ENCODE assay signal across 20 cellular contexts in the genomic region with DNA sequence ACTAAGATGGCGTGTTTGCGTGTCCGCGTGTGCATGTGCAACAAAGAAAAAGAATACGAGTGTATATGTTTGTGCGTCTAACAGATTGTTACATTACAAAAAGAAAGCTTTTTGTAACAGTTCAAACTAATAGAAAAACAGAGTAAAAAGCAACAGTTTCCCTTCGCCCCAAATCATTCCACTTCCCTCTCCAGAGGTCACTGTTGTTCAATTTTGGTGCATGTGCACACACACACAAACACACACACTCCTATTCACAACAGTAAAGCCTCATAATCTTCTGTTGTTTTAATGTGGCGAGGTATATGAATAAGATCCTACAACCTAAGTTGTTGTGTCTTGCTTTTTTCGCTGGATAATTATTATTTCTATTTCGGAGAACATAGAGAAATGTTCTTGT.
DNase-seq lines count a peak whose midpoint lies in the region; ATAC-seq and TF ChIP-seq lines count a peak whose summit lies in the region.
"Had no signal": no experiment of that assay in that cellular context is flagged by ENCODE, and none has a peak within 500 bp of the region (broad histone marks: within the 10 kb centered on the region; RNA-seq: fewer than 3 reads in every experiment).

No MANE protein-coding gene starts in this region.

- in situ Hi-C loops in SK-MEL-5 (cut with HindIII; ENCODE audit: low pct_unique_long_range_greater_than_20kb, low sequenced_read_pairs): no loop called here

- H3K27me3 Mint-ChIP-seq in GM23338 (ENCODE audit: insufficient read depth, low read depth, poor library complexity) (peaks cover 3% of the 10 kb centered on the region), endodermal cell (ENCODE audit: insufficient read depth) (no peaks in the 10 kb centered on the region), immature natural killer cell (ENCODE audit: low read depth in 3 of 3) (no peaks in the 10 kb centered on the region)
- H3K27me3 Mint-ChIP-seq in activated CD8-positive, alpha-beta T cell treated with anti-CD3 and anti-CD28 coated beads, Interleukin-2, amount 10 ng/mL, durations not matched to agents 7 days and 5 days (ENCODE audit: low read depth): no peaks in the 10 kb centered on the region
- H3K27me3 Mint-ChIP-seq: CD4-positive, CD25-positive, alpha-beta regulatory T cell; CD8-positive, alpha-beta memory T cell; IgD-negative memory B cell had no signal

- H3K27ac Mint-ChIP-seq in GM23338 (no peak overlapping the region), endodermal cell (no peak overlapping the region), immature natural killer cell (no peak overlapping the region)
- H3K27ac Mint-ChIP-seq in activated CD8-positive, alpha-beta T cell treated with anti-CD3 and anti-CD28 coated beads, Interleukin-2, amount 10 ng/mL, durations not matched to agents 7 days and 5 days: no peak overlapping the region
- H3K27ac Mint-ChIP-seq: CD4-positive, CD25-positive, alpha-beta regulatory T cell; CD8-positive, alpha-beta memory T cell; IgD-negative memory B cell had no signal

- H3K4me3 ChIP-seq in DND-41 (ENCODE audit: low read depth in 1 of 2, low read length in 2 of 2): no peak overlapping the region
- H3K4me3 ChIP-seq in GM23338: no peak overlapping the region
- H3K4me3 ChIP-seq in endodermal cell (ENCODE audit: low read length): no peak overlapping the region

- H3K9me3 ChIP-seq in DND-41 (ENCODE audit: insufficient read depth, low read length, severe bottlenecking): no peaks in the 10 kb centered on the region
- H3K9me3 ChIP-seq in endodermal cell (ENCODE audit: control insufficient read depth, low read length): no peaks in the 10 kb centered on the region
- H3K9me3 ChIP-seq: BE2C had no signal

- no peaks in the 10 kb centered on the region for H4K20me1 ChIP-seq in DND-41 (ENCODE audit: insufficient read depth, low read length)
- H4K20me1 ChIP-seq in GM23338 (replicated peaks; ENCODE audit: insufficient read depth): no peaks in the 10 kb centered on the region

- CTCF ChIA-PET in activated CD8-positive, alpha-beta T cell treated with anti-CD3 and anti-CD28 coated beads, Interleukin-2, amount 10 ng/mL, durations not matched to agents 7 days and 5 days (lab: Charles Lee): no interaction called here

- H2AFZ ChIP-seq in DND-41 (ENCODE audit: low read depth, low read length): no peak overlapping the region
- H2AFZ ChIP-seq in GM23338: peak overlapping the region; percentile 53; the same call in 1 of the 2 replicates

- no peak for ATAC-seq in DND-41 (ENCODE audit: insufficient read depth, low read depth)
- ATAC-seq in GM23338: no peak
- no peak for ATAC-seq in GM21515 (IDR thresholded peaks at IDR 0.05; ENCODE audit: unreplicated experiment)
- ATAC-seq in activated CD8-positive, alpha-beta T cell treated with anti-CD3 and anti-CD28 coated beads, Interleukin-2, amount 10 ng/mL, durations not matched to agents 7 days and 5 days: no peak

- no peak overlapping the region for H3K4me3 Mint-ChIP-seq in GM23338
- no peak overlapping the region for H3K4me3 Mint-ChIP-seq in endodermal cell
- H3K4me3 Mint-ChIP-seq in immature natural killer cell: no peak overlapping the region
- no peak overlapping the region for H3K4me3 Mint-ChIP-seq in activated CD8-positive, alpha-beta T cell treated with anti-CD3 and anti-CD28 coated beads, Interleukin-2, amount 10 ng/mL, durations not matched to agents 7 days and 5 days
- H3K4me3 Mint-ChIP-seq: CD4-positive, CD25-positive, alpha-beta regulatory T cell; CD8-positive, alpha-beta memory T cell; IgD-negative memory B cell had no signal

- H3K27me3 ChIP-seq in DND-41 (ENCODE audit: insufficient read depth, low read length, poor library complexity): no peaks in the 10 kb centered on the region
- H3K27me3 ChIP-seq in GM23338 (ENCODE audit: insufficient read depth): no peaks in the 10 kb centered on the region
- H3K27me3 ChIP-seq in endodermal cell (ENCODE audit: control insufficient read depth, insufficient read depth, low read length, poor library complexity, severe bottlenecking): no peaks in the 10 kb centered on the region
- H3K27me3 ChIP-seq: BE2C had no signal

- DNase-seq in DND-41 (no peak), GM23338 (ENCODE audit: low spot score) (no peak), SK-MEL-5 (ENCODE audit: low read depth, low spot score) (peak; percentile 8), endodermal cell (no peak), immature natural killer cell (no peak), NCI-H1436 treated with DMSO at 0.1 percent for 48 hours (lab: John Stamatoyannopoulos, UW) (no peak)
- DNase-seq in activated CD8-positive, alpha-beta T cell treated with anti-CD3 and anti-CD28 coated beads, Interleukin-2, amount 10 ng/mL, durations not matched to agents 7 days and 5 days: no peak
- DNase-seq: ACHN; BE2C; C1 segment of cervical spinal cord; CD4-positive, CD25-positive, alpha-beta regulatory T cell; CD8-positive, alpha-beta memory T cell; COR-L47; DMS 273 treated with DMSO at 0.1 percent for 48 hours; DMS79; GF-D8; HCEC 1CT; KBM-7 had no signal

- H3K9me3 Mint-ChIP-seq in GM23338: no peaks in the 10 kb centered on the region
- no peaks in the 10 kb centered on the region for H3K9me3 Mint-ChIP-seq in endodermal cell
- peaks cover 0 to 16% (median 0%) of the 10 kb centered on the region in 6 donors for H3K9me3 Mint-ChIP-seq in immature natural killer cell
- H3K9me3 Mint-ChIP-seq in activated CD8-positive, alpha-beta T cell treated with anti-CD3 and anti-CD28 coated beads, Interleukin-2, amount 10 ng/mL, durations not matched to agents 7 days and 5 days (ENCODE audit: insufficient read depth): no peaks in the 10 kb centered on the region

- TF ChIP-seq CTCF in DND-41 (IDR thresholded peaks at IDR 0.05; ENCODE audit: borderline replicate concordance, extremely low read depth, low read length, poor library complexity, severe bottlenecking) (peak; percentile 43), GM23338 (conservative IDR thresholded peaks at IDR 0.05; ENCODE audit: low read depth in 2 of 2) (peak in 1 of 2 experiments; percentile 38; a peak in 2 of 4 replicates), endodermal cell (conservative IDR thresholded peaks at IDR 0.05) (peak; percentile 26)

- no peak overlapping the region for H3K27ac ChIP-seq in DND-41 (ENCODE audit: low read length)
- no peak overlapping the region for H3K27ac ChIP-seq in GM23338 (ENCODE audit: low read depth)
- H3K27ac ChIP-seq in endodermal cell (ENCODE audit: low read depth, low read length): no peak overlapping the region

- no peaks in the 10 kb centered on the region for H3K9me2 ChIP-seq in GM23338 (ENCODE audit: insufficient read depth)

- POLR2A ChIA-PET in activated CD8-positive, alpha-beta T cell treated with anti-CD3 and anti-CD28 coated beads, Interleukin-2, amount 10 ng/mL, durations not matched to agents 7 days and 5 days (lab: Charles Lee): no interaction called here

- H3K4me1 ChIP-seq in DND-41 (ENCODE audit: insufficient read depth, low read length) (no peaks in the 10 kb centered on the region), GM23338 (ENCODE audit: insufficient read depth) (peaks cover 4% of the 10 kb centered on the region; the same call in 1 of the 2 replicates), endodermal cell (ENCODE audit: control insufficient read depth, insufficient read depth, low read length) (peaks cover 1% of the 10 kb centered on the region)

- H3K4me2 ChIP-seq in DND-41 (ENCODE audit: insufficient read depth, low read length): no peak overlapping the region
- no peak overlapping the region for H3K4me2 ChIP-seq in GM23338

- 88% methylated on average over 5 to 8 of the region's 10 CpGs for WGBS in endodermal cell (ENCODE audit: insufficient coverage in 1 of 2, insufficient read length in 1 of 2), 2 experiments

- H3K36me3 Mint-ChIP-seq in GM23338 (ENCODE audit: low read depth) (no peaks in the 10 kb centered on the region), endodermal cell (ENCODE audit: low read depth) (no peaks in the 10 kb centered on the region), immature natural killer cell (no peaks in the 10 kb centered on the region)
- H3K36me3 Mint-ChIP-seq in activated CD8-positive, alpha-beta T cell treated with anti-CD3 and anti-CD28 coated beads, Interleukin-2, amount 10 ng/mL, durations not matched to agents 7 days and 5 days (ENCODE audit: low read depth): no peaks in the 10 kb centered on the region
- H3K36me3 Mint-ChIP-seq: CD4-positive, CD25-positive, alpha-beta regulatory T cell; CD8-positive, alpha-beta memory T cell; IgD-negative memory B cell had no signal

- peaks cover 10% of the 10 kb centered on the region; the same call in 2 of the 3 replicates for H3K4me1 Mint-ChIP-seq in GM23338
- H3K4me1 Mint-ChIP-seq in endodermal cell: peaks cover under 1% of the 10 kb centered on the region
- no peaks in the 10 kb centered on the region for H3K4me1 Mint-ChIP-seq in immature natural killer cell
- H3K4me1 Mint-ChIP-seq in activated CD8-positive, alpha-beta T cell treated with anti-CD3 and anti-CD28 coated beads, Interleukin-2, amount 10 ng/mL, durations not matched to agents 7 days and 5 days (ENCODE audit: low read depth): no peaks in the 10 kb centered on the region
- H3K4me1 Mint-ChIP-seq: CD8-positive, alpha-beta memory T cell; IgD-negative memory B cell had no signal

- H3K9ac ChIP-seq in DND-41 (ENCODE audit: low read depth, low read length) (no peak overlapping the region), endodermal cell (ENCODE audit: extremely low read depth, low read length, poor library complexity, severe bottlenecking) (no peak overlapping the region)

- H3K36me3 ChIP-seq in DND-41 (ENCODE audit: insufficient read depth, low read length) (no peaks in the 10 kb centered on the region), GM23338 (ENCODE audit: insufficient read depth) (no peaks in the 10 kb centered on the region), endodermal cell (ENCODE audit: control insufficient read depth, insufficient read depth, low read length) (no peaks in the 10 kb centered on the region)
- H3K36me3 ChIP-seq: BE2C had no signal

- H3F3A ChIP-seq in GM23338 (replicated peaks; ENCODE audit: low read depth): no peaks in the 10 kb centered on the region

- no peaks in the 10 kb centered on the region for H3K79me2 ChIP-seq in DND-41 (ENCODE audit: insufficient read depth, low read length)
- no peaks in the 10 kb centered on the region for H3K79me2 ChIP-seq in GM23338 (replicated peaks; ENCODE audit: insufficient read depth)

TF ChIP-seq in GM23338, 12 proteins besides CTCF, POLR2A, EP300 and RAD21 (continues in another document):
- TF ChIP-seq CREB1 (CRISPR knock-in tag; IDR thresholded peaks at IDR 0.05; ENCODE audit: low read depth): no peak
- no peak for TF ChIP-seq ZNF331 (CRISPR knock-in tag; IDR thresholded peaks at IDR 0.05; ENCODE audit: low read depth)
- TF ChIP-seq JUNB (IDR thresholded peaks at IDR 0.05; ENCODE audit: unreplicated experiment): no peak
- TF ChIP-seq EZH2phosphoT487 (IDR thresholded peaks at IDR 0.05; ENCODE audit: unreplicated experiment): no peak
- TF ChIP-seq STAT1 (IDR thresholded peaks at IDR 0.05; ENCODE audit: unreplicated experiment): no peak
- no peak for TF ChIP-seq NANOG (IDR thresholded peaks at IDR 0.05; ENCODE audit: borderline replicate concordance)
